In the genomic region with DNA sequence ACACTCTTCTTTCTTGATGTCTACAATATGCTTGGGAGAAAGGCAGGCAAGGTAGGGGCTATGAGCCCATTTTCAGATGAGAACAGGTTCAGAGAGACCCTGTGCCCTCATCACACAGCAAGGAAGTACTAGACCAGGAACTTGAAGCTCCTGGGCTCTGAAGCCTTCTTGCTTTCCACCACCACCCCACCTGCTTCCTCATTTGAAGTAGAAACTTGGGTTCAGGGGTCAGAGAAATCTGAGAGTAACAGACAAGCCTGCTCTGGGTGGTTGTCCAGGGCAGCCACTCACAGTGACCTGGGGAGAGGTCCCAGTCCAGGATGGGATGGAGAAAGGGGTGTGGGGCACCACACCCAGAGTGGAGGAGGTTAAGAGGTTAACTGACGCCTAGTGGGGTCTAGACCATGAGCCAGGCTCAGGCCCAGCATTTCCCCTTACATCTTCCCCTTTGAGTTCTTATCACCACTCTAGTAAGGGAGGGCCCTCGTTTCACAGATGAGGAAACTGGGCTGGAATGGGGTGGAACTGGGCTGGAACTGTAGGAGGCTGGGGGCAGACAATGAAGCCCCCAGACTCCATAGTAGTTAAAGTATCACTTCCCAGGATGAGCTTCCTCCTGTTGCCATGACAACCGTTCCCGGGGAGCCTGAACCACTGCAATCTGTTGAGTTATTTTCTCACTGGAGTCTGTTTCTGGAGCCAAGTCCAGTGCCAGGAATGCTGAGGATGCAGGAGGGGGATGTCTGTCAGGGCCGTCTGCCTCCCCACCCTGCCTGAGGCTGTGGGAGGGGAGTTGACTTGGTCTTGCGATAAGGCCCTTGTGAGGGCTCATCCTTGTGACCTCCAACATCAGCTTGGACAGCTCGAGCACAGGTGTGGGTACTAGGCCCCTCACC, we compare ENCODE assay signal across 14 cellular contexts. TPM values are rescaled to one million over a fixed set of nuclear protein-coding genes. Genes with fewer than 3 reads are reported as not detected.
A peak's percentile ranks its signal among the peaks of the same experiment; 100 is the strongest.
DNase-seq lines count a peak whose midpoint lies in the region; ATAC-seq and TF ChIP-seq lines count a peak whose summit lies in the region.
"Had no signal": no experiment of that assay in that cellular context is flagged by ENCODE, and none has a peak within 500 bp of the region (broad histone marks: within the 10 kb centered on the region; RNA-seq: fewer than 3 reads in every experiment).

No MANE protein-coding gene starts in this region.

- peaks cover 28% of the 10 kb centered on the region for H3K4me1 Mint-ChIP-seq in endodermal cell
- H3K4me1 Mint-ChIP-seq in stimulated activated naive B cell treated with anti-CD40 and anti-IgM and Interleukin-4, amounts not matched to agents 10 μg/mL and 1 μg/mL and 100 μg/mL, for 72 hours, result peaks cover 6 to 15% of the 10 kb centered on the region in 2 donors

- no peak overlapping the region for H3K4me3 Mint-ChIP-seq in endodermal cell
- H3K4me3 Mint-ChIP-seq in stimulated activated naive B cell treated with anti-CD40 and anti-IgM and Interleukin-4, amounts not matched to agents 10 μg/mL and 1 μg/mL and 100 μg/mL, for 72 hours, result no peak overlapping the region

- H3K36me3 ChIP-seq in right atrium auricular region (no peaks in the 10 kb centered on the region), OCI-LY3 (replicated peaks; ENCODE audit: low read depth, low read length) (no peaks in the 10 kb centered on the region), endodermal cell (ENCODE audit: control insufficient read depth, insufficient read depth, low read length) (no peaks in the 10 kb centered on the region), hepatocyte (replicated peaks; ENCODE audit: insufficient read depth, low read depth) (no peaks in the 10 kb centered on the region)
- H3K36me3 ChIP-seq: left ventricle myocardium inferior, suprapubic skin had no signal

- peaks cover 14% of the 10 kb centered on the region for H3K27me3 Mint-ChIP-seq in endodermal cell (ENCODE audit: insufficient read depth)
- H3K27me3 Mint-ChIP-seq in stimulated activated naive B cell treated with anti-CD40 and anti-IgM and Interleukin-4, amounts not matched to agents 10 μg/mL and 1 μg/mL and 100 μg/mL, for 72 hours, result peaks cover 12 to 16% of the 10 kb centered on the region in 2 donors

- no peaks in the 10 kb centered on the region for H3K79me2 ChIP-seq in OCI-LY3 (ENCODE audit: low read length)
- H3K79me2 ChIP-seq in hepatocyte, result no peaks in the 10 kb centered on the region

- H3K27ac Mint-ChIP-seq in endodermal cell, result no peak overlapping the region
- H3K27ac Mint-ChIP-seq in stimulated activated naive B cell treated with anti-CD40 and anti-IgM and Interleukin-4, amounts not matched to agents 10 μg/mL and 1 μg/mL and 100 μg/mL, for 72 hours, result peak overlapping the region; percentile 60

- no peaks in the 10 kb centered on the region for H3K27me3 ChIP-seq in right atrium auricular region
- H3K27me3 ChIP-seq in OCI-LY3 (ENCODE audit: low read depth, low read length), result peaks cover 16% of the 10 kb centered on the region
- H3K27me3 ChIP-seq in endodermal cell (ENCODE audit: control insufficient read depth, insufficient read depth, low read length, poor library complexity, severe bottlenecking), result no peaks in the 10 kb centered on the region
- peaks cover 6% of the 10 kb centered on the region for H3K27me3 ChIP-seq in hepatocyte

- peak overlapping the region; percentile 42; the same call in 1 of the 2 replicates for H2AFZ ChIP-seq in OCI-LY3 (ENCODE audit: low read depth, low read length)
- H2AFZ ChIP-seq in hepatocyte, result no peak overlapping the region

- H3K9me3 ChIP-seq in right atrium auricular region (no peaks in the 10 kb centered on the region), OCI-LY3 (ENCODE audit: insufficient read depth, low read length) (no peaks in the 10 kb centered on the region), endodermal cell (ENCODE audit: control insufficient read depth, low read length) (no peaks in the 10 kb centered on the region), hepatocyte (ENCODE audit: low read depth) (no peaks in the 10 kb centered on the region)
- H3K9me3 ChIP-seq: left ventricle myocardium inferior, suprapubic skin had no signal

- intact Hi-C loops in Right ventricle myocardium superior (cut with DNase I), result loop anchor here (10.0 kb wide), 1 partner anchor 257 kb away; no protein-coding TSS in a partner anchor

- peaks cover 0 to 27% of the 10 kb centered on the region in 2 donors for H3K4me1 ChIP-seq in right atrium auricular region
- peaks cover 10% of the 10 kb centered on the region for H3K4me1 ChIP-seq in OCI-LY3 (ENCODE audit: low read length)
- H3K4me1 ChIP-seq in endodermal cell (ENCODE audit: control insufficient read depth, insufficient read depth, low read length), result peaks cover 22% of the 10 kb centered on the region
- peaks cover 5% of the 10 kb centered on the region for H3K4me1 ChIP-seq in hepatocyte (ENCODE audit: insufficient read depth)

- H3K9ac ChIP-seq in OCI-LY3 (ENCODE audit: low read length) (no peak overlapping the region), endodermal cell (ENCODE audit: extremely low read depth, low read length, poor library complexity, severe bottlenecking) (no peak overlapping the region)

- H3K9me3 Mint-ChIP-seq in endodermal cell, result no peaks in the 10 kb centered on the region
- no peaks in the 10 kb centered on the region for H3K9me3 Mint-ChIP-seq in stimulated activated naive B cell treated with anti-CD40 and anti-IgM and Interleukin-4, amounts not matched to agents 10 μg/mL and 1 μg/mL and 100 μg/mL, for 72 hours

- H3K4me3 ChIP-seq in right atrium auricular region, result no peak overlapping the region
- H3K4me3 ChIP-seq in OCI-LY3 (ENCODE audit: low read length), result no peak overlapping the region
- no peak overlapping the region for H3K4me3 ChIP-seq in endodermal cell (ENCODE audit: low read length)
- no peak overlapping the region for H3K4me3 ChIP-seq in hepatocyte
- H3K4me3 ChIP-seq: left ventricle myocardium inferior, suprapubic skin had no signal

- ATAC-seq in Right ventricle myocardium superior (ENCODE audit: poor library complexity), result no peak
- ATAC-seq in stimulated activated naive B cell treated with anti-CD40 and anti-IgM and Interleukin-4, amounts not matched to agents 10 μg/mL and 1 μg/mL and 100 μg/mL, for 72 hours (replicated peaks), result peak; percentile 66 to 72
- no peak for ATAC-seq in HG03135 (IDR thresholded peaks at IDR 0.05; ENCODE audit: unreplicated experiment)
- no peak for ATAC-seq in GM21381 (IDR thresholded peaks at IDR 0.05; ENCODE audit: unreplicated experiment)
- ATAC-seq: SK-N-SH treated with all-trans-retinoic acid at 6 μM for 48 hours had no signal

- H4K20me1 ChIP-seq in OCI-LY3 (ENCODE audit: insufficient read depth, low read length) (no peaks in the 10 kb centered on the region), hepatocyte (ENCODE audit: insufficient read depth, poor library complexity, severe bottlenecking) (no peaks in the 10 kb centered on the region)

- no peak overlapping the region for H3K4me2 ChIP-seq in OCI-LY3 (ENCODE audit: low read length)
- H3K4me2 ChIP-seq in hepatocyte, result no peak overlapping the region

- no peak for TF ChIP-seq CTCF in right atrium auricular region (IDR thresholded peaks at IDR 0.05)
- no peak for TF ChIP-seq CTCF in OCI-LY3 (IDR thresholded peaks at IDR 0.05; ENCODE audit: low read depth, low read length)
- no peak for TF ChIP-seq CTCF in endodermal cell (conservative IDR thresholded peaks at IDR 0.05)
- TF ChIP-seq CTCF in hepatocyte (IDR thresholded peaks at IDR 0.05; ENCODE audit: poor library complexity), result no peak

- WGBS in endodermal cell (ENCODE audit: insufficient coverage in 1 of 2, insufficient read length in 1 of 2), 2 experiments, result 75 to 90% methylated on average over 2 to 6 of the region's 7 CpGs
- WGBS in hepatocyte (ENCODE audit: low lambda C conversion rate, missing lambda C conversion rate), result 56% methylated on average over 7 of the region's 7 CpGs

- H3K9me2 ChIP-seq in hepatocyte (replicated peaks; ENCODE audit: insufficient read depth), result no peaks in the 10 kb centered on the region

- peak; percentile 33 for DNase-seq in Right ventricle myocardium superior
- DNase-seq in right atrium auricular region (ENCODE audit: low spot score), result no peak
- peak; percentile 74 for DNase-seq in endodermal cell
- DNase-seq in stimulated activated naive B cell treated with anti-CD40 and anti-IgM and Interleukin-4, amounts not matched to agents 10 μg/mL and 1 μg/mL and 100 μg/mL, for 72 hours, result no peak
- no peak for DNase-seq in hepatocyte (ENCODE audit: low spot score)
- DNase-seq: activated CD4-positive, alpha-beta T cell treated with anti-CD3 and anti-CD28 coated beads, Interleukin-2, amount 50 U/mL, for 4 hours; activated naive CD4-positive, alpha-beta T cell treated with anti-CD3 and anti-CD28 coated beads, Interleukin-2, amount 50 U/mL, for 16 hours; left ventricle myocardium inferior had no signal

- H3K27ac ChIP-seq in right atrium auricular region (no peak overlapping the region), OCI-LY3 (ENCODE audit: low read length) (no peak overlapping the region), endodermal cell (ENCODE audit: low read depth, low read length) (peak overlapping the region; percentile 95), hepatocyte (no peak overlapping the region)
- H3K27ac ChIP-seq: left ventricle myocardium inferior, suprapubic skin had no signal

- H3K36me3 Mint-ChIP-seq in endodermal cell (ENCODE audit: low read depth), result no peaks in the 10 kb centered on the region
- no peaks in the 10 kb centered on the region for H3K36me3 Mint-ChIP-seq in stimulated activated naive B cell treated with anti-CD40 and anti-IgM and Interleukin-4, amounts not matched to agents 10 μg/mL and 1 μg/mL and 100 μg/mL, for 72 hours

RNA-seq across cellular contexts. Expression of a gene that starts 16.2 kb away (rescaled TPM):
- total RNA-seq in Right ventricle myocardium superior (14.8 TPM), right atrium auricular region (10 to 100 TPM; 19.6 to 35.7 TPM), endodermal cell (10 to 100 TPM; 60.0 to 61.0 TPM), hepatocyte (18.2 and 19.0 TPM in 2 replicates)
- polyA plus RNA-seq in endodermal cell (2013, experiment 1 of 2), result 41.2 TPM
- 39.4 TPM for polyA plus RNA-seq in endodermal cell (2013, experiment 2 of 2)
- 10.0 and 12.1 TPM in 2 replicates for polyA plus RNA-seq in hepatocyte

RNA-seq across cellular contexts. Expression of a gene that starts 38.3 kb away (rescaled TPM):
- total RNA-seq in Right ventricle myocardium superior, result not detected
- total RNA-seq in right atrium auricular region, result under 1 TPM in 1 of 2 donors, not detected in 1; 0.35 TPM
- total RNA-seq in endodermal cell, result under 1 TPM in 1 of 2 donors, not detected in 1; 0.20 TPM
- 18.6 TPM for polyA plus RNA-seq in endodermal cell (2013, experiment 1 of 2)
- polyA plus RNA-seq in endodermal cell (2013, experiment 2 of 2), result 27.2 TPM
- 1.2 TPM in 1 of 2 replicates, not detected in the other for total RNA-seq in hepatocyte
- polyA plus RNA-seq in hepatocyte, result 0.58 and 0.81 TPM in 2 replicates
- total RNA-seq: fibroblast of villous mesenchyme, left ventricle myocardium inferior, suprapubic skin had no signal

Comparison
In these comparisons a context has a peak if more than half of its experiments do, and no peak if none do; other contexts are left out.
1. DNase-seq: peak in Right ventricle myocardium superior (single experiment) and endodermal cell (single experiment); none in right atrium auricular region (single experiment), stimulated activated naive B cell treated with anti-CD40 and anti-IgM and Interleukin-4, amounts not matched to agents 10 μg/mL and 1 μg/mL and 100 μg/mL, for 72 hours (single experiment) and hepatocyte (single experiment).
2. ATAC-seq: peak in stimulated activated naive B cell treated with anti-CD40 and anti-IgM and Interleukin-4, amounts not matched to agents 10 μg/mL and 1 μg/mL and 100 μg/mL, for 72 hours (2 of 2); none in Right ventricle myocardium superior (single experiment), HG03135 (single experiment) and GM21381 (single experiment).